Comparison of ENCODE assay signal across 1 cellular context in the genomic region with DNA sequence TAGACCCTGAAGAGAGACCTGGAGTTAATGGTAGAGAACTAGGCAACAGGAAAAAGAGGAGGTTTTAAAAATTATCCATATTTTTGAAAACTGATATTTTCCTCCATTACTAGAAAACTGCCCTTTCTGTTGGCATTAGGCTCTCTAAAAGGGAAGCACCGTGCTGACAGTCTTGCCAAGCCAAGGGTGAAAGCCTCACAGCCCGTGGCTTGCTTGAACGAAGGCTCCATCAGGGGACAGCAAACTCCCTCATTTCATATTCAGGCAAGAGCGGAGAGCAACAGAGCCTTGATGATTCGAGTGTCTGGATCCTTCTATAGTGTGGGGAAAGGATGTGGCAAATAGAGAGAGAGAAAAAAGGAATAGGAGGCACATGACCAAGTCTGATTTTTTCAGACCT.
TF ChIP-seq lines count a peak whose summit lies in the region.

No MANE protein-coding gene starts in this region.

TF ChIP-seq in HepG2, 621 proteins besides CTCF, POLR2A, EP300 and RAD21 (continued from another document):
- TF ChIP-seq ZNF101 (CRISPR knock-in tag; IDR thresholded peaks at IDR 0.05; ENCODE audit: borderline replicate concordance, low read depth) (no peak), ZNF138 (CRISPR knock-in tag; IDR thresholded peaks at IDR 0.05; ENCODE audit: low read depth) (no peak), FOXA1 (IDR thresholded peaks at IDR 0.05) (no peak), FOXA1 (CRISPR knock-in tag; IDR thresholded peaks at IDR 0.05) (no peak), DPF2 (CRISPR knock-in tag; IDR thresholded peaks at IDR 0.05; ENCODE audit: borderline replicate concordance, low read depth) (no peak), ZNF607 (CRISPR knock-in tag; IDR thresholded peaks at IDR 0.05; ENCODE audit: borderline replicate concordance) (no peak), SRY (CRISPR knock-in tag; IDR thresholded peaks at IDR 0.05) (no peak)
- TF ChIP-seq, protein P1, sequence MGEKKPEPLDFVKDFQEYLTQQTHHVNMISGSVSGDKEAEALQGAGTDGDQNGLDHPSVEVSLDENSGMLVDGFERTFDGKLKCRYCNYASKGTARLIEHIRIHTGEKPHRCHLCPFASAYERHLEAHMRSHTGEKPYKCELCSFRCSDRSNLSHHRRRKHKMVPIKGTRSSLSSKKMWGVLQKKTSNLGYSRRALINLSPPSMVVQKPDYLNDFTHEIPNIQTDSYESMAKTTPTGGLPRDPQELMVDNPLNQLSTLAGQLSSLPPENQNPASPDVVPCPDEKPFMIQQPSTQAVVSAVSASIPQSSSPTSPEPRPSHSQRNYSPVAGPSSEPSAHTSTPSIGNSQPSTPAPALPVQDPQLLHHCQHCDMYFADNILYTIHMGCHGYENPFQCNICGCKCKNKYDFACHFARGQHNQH (CRISPR knock-in tag; IDR thresholded peaks at IDR 0.05) = no peak
- TF ChIP-seq, protein P2, sequence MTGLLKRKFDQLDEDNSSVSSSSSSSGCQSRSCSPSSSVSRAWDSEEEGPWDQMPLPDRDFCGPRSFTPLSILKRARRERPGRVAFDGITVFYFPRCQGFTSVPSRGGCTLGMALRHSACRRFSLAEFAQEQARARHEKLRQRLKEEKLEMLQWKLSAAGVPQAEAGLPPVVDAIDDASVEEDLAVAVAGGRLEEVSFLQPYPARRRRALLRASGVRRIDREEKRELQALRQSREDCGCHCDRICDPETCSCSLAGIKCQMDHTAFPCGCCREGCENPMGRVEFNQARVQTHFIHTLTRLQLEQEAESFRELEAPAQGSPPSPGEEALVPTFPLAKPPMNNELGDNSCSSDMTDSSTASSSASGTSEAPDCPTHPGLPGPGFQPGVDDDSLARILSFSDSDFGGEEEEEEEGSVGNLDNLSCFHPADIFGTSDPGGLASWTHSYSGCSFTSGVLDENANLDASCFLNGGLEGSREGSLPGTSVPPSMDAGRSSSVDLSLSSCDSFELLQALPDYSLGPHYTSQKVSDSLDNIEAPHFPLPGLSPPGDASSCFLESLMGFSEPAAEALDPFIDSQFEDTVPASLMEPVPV (CRISPR knock-in tag; IDR thresholded peaks at IDR 0.05) = no peak
TF ChIP-seq in HepG2: peak in this region for 0.
